In the genomic region with DNA sequence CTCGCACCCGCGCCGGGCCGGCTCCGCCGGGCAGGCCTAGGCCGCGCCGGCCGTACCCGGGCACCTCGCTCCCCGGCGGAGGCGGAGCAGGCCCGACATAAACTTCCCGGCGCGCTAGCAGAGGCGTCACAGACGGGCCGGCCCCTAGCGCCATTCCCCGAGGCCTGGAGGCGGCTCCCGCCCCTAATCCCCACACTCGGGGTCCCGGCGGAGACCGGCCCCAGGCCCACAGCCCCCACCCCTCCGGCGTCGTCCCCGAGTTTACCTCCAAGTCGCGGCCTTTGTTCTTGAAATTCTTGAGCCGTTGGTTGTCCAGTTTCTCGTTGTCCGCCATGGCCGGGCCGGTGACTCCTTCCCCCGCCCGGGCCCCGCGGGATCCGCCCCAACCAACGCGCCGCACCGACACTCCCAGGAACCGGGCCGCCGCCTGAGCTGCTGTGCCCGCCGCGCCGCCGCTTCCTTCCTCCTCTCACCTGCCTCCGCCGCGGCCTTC, we compare ENCODE assay signal across 1 cellular context.
TF ChIP-seq lines count a peak whose summit lies in the region.

No MANE protein-coding gene starts in this region.

TF ChIP-seq in K562, 482 proteins besides CTCF, POLR2A, EP300 and RAD21 (continued from another document):
- TF ChIP-seq, protein P1, sequence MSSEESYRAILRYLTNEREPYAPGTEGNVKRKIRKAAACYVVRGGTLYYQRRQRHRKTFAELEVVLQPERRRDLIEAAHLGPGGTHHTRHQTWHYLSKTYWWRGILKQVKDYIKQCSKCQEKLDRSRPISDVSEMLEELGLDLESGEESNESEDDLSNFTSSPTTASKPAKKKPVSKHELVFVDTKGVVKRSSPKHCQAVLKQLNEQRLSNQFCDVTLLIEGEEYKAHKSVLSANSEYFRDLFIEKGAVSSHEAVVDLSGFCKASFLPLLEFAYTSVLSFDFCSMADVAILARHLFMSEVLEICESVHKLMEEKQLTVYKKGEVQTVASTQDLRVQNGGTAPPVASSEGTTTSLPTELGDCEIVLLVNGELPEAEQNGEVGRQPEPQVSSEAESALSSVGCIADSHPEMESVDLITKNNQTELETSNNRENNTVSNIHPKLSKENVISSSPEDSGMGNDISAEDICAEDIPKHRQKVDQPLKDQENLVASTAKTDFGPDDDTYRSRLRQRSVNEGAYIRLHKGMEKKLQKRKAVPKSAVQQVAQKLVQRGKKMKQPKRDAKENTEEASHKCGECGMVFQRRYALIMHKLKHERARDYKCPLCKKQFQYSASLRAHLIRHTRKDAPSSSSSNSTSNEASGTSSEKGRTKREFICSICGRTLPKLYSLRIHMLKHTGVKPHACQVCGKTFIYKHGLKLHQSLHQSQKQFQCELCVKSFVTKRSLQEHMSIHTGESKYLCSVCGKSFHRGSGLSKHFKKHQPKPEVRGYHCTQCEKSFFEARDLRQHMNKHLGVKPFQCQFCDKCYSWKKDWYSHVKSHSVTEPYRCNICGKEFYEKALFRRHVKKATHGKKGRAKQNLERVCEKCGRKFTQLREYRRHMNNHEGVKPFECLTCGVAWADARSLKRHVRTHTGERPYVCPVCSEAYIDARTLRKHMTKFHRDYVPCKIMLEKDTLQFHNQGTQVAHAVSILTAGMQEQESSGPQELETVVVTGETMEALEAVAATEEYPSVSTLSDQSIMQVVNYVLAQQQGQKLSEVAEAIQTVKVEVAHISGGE (CRISPR knock-in tag; IDR thresholded peaks at IDR 0.05), result peak in 1 of 3 experiments; percentile 34; a peak in 1 of 6 replicates
- TF ChIP-seq PHTF2 (CRISPR knock-in tag; IDR thresholded peaks at IDR 0.05) (no peak), KLF16 (IDR thresholded peaks at IDR 0.05) (no peak), ZKSCAN8 (CRISPR knock-in tag; IDR thresholded peaks at IDR 0.05) (no peak), RNF2 (IDR thresholded peaks at IDR 0.05) (no peak), FOS (IDR thresholded peaks at IDR 0.05; ENCODE audit: extremely low read depth, insufficient read length) (no peak), ZC3H4 (CRISPR knock-in tag; IDR thresholded peaks at IDR 0.05; ENCODE audit: borderline replicate concordance) (no peak), IRF2 (CRISPR knock-in tag; IDR thresholded peaks at IDR 0.05) (no peak), ZFPM2 (CRISPR knock-in tag; IDR thresholded peaks at IDR 0.05) (no peak), MCM7 (IDR thresholded peaks at IDR 0.05) (no peak), CBX8 (IDR thresholded peaks at IDR 0.05; ENCODE audit: borderline replicate concordance, extremely low read depth, low read depth, low read length, poor library complexity, severe bottlenecking) (no peak), PHB (CRISPR knock-in tag; IDR thresholded peaks at IDR 0.05) (no peak), SAP30 (IDR thresholded peaks at IDR 0.05; ENCODE audit: borderline replicate concordance, insufficient read depth, low read depth, low read length, poor library complexity, severe bottlenecking) (no peak), KAT8 (IDR thresholded peaks at IDR 0.05; ENCODE audit: low read depth) (no peak), HMG20A (CRISPR knock-in tag; conservative IDR thresholded peaks at IDR 0.05) (no peak), ZBED1 (IDR thresholded peaks at IDR 0.05) (no peak), PCBP2 (IDR thresholded peaks at IDR 0.05; ENCODE audit: low read depth, low read length, poor library complexity, severe bottlenecking) (no peak), RFX5 (IDR thresholded peaks at IDR 0.05; ENCODE audit: low read depth, low read length) (no peak), CSDE1 (IDR thresholded peaks at IDR 0.05) (no peak), TAF15 (IDR thresholded peaks at IDR 0.05; ENCODE audit: low read depth, low read length) (no peak), PCBP1 (IDR thresholded peaks at IDR 0.05; ENCODE audit: low read depth, low read length, poor library complexity, severe bottlenecking) (no peak), ATF1 (CRISPR knock-in tag; IDR thresholded peaks at IDR 0.05) (peak; percentile 75), ATF1 (tag; IDR thresholded peaks at IDR 0.05) (peak; percentile 35), SUPT5H (IDR thresholded peaks at IDR 0.05) (no peak), FOXJ3 (CRISPR knock-in tag; IDR thresholded peaks at IDR 0.05) (no peak), XRCC3 (IDR thresholded peaks at IDR 0.05) (no peak), CREB1 (IDR thresholded peaks at IDR 0.05) (peak; percentile 87), CREB1 (CRISPR knock-in tag; IDR thresholded peaks at IDR 0.05) (0 out of 2 replicates have a peak, but pooled peaks have one; percentile 42), HSF4 (CRISPR knock-in tag; IDR thresholded peaks at IDR 0.05; ENCODE audit: borderline replicate concordance) (no peak), ZBTB7A (IDR thresholded peaks at IDR 0.05; ENCODE audit: borderline replicate concordance, control insufficient read depth, low read depth, low read length) (no peak)
- TF ChIP-seq, protein P2, sequence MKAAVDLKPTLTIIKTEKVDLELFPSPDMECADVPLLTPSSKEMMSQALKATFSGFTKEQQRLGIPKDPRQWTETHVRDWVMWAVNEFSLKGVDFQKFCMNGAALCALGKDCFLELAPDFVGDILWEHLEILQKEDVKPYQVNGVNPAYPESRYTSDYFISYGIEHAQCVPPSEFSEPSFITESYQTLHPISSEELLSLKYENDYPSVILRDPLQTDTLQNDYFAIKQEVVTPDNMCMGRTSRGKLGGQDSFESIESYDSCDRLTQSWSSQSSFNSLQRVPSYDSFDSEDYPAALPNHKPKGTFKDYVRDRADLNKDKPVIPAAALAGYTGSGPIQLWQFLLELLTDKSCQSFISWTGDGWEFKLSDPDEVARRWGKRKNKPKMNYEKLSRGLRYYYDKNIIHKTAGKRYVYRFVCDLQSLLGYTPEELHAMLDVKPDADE (conservative IDR thresholded peaks at IDR 0.05; ENCODE audit: control insufficient read depth, low read depth, low read length), result peak; percentile 77
- TF ChIP-seq, protein P3, sequence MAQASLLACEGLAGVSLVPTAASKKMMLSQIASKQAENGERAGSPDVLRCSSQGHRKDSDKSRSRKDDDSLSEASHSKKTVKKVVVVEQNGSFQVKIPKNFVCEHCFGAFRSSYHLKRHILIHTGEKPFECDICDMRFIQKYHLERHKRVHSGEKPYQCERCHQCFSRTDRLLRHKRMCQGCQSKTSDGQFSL (CRISPR knock-in tag; IDR thresholded peaks at IDR 0.05), result peak; percentile 17; the same call in 1 of the 2 replicates
- TF ChIP-seq, protein P3 (tag; IDR thresholded peaks at IDR 0.05), result peak in 1 of 2 experiments; percentile 62; a peak in 1 of 4 replicates
- TF ChIP-seq, protein P4, sequence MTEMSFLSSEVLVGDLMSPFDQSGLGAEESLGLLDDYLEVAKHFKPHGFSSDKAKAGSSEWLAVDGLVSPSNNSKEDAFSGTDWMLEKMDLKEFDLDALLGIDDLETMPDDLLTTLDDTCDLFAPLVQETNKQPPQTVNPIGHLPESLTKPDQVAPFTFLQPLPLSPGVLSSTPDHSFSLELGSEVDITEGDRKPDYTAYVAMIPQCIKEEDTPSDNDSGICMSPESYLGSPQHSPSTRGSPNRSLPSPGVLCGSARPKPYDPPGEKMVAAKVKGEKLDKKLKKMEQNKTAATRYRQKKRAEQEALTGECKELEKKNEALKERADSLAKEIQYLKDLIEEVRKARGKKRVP (CRISPR knock-in tag; IDR thresholded peaks at IDR 0.05), result no peak
- TF ChIP-seq, protein P5, sequence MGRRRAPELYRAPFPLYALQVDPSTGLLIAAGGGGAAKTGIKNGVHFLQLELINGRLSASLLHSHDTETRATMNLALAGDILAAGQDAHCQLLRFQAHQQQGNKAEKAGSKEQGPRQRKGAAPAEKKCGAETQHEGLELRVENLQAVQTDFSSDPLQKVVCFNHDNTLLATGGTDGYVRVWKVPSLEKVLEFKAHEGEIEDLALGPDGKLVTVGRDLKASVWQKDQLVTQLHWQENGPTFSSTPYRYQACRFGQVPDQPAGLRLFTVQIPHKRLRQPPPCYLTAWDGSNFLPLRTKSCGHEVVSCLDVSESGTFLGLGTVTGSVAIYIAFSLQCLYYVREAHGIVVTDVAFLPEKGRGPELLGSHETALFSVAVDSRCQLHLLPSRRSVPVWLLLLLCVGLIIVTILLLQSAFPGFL (CRISPR knock-in tag; IDR thresholded peaks at IDR 0.05), result no peak
- TF ChIP-seq, protein P6, sequence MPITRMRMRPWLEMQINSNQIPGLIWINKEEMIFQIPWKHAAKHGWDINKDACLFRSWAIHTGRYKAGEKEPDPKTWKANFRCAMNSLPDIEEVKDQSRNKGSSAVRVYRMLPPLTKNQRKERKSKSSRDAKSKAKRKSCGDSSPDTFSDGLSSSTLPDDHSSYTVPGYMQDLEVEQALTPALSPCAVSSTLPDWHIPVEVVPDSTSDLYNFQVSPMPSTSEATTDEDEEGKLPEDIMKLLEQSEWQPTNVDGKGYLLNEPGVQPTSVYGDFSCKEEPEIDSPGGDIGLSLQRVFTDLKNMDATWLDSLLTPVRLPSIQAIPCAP (CRISPR knock-in tag; IDR thresholded peaks at IDR 0.05; ENCODE audit: borderline replicate concordance), result no peak
- TF ChIP-seq, protein P7, sequence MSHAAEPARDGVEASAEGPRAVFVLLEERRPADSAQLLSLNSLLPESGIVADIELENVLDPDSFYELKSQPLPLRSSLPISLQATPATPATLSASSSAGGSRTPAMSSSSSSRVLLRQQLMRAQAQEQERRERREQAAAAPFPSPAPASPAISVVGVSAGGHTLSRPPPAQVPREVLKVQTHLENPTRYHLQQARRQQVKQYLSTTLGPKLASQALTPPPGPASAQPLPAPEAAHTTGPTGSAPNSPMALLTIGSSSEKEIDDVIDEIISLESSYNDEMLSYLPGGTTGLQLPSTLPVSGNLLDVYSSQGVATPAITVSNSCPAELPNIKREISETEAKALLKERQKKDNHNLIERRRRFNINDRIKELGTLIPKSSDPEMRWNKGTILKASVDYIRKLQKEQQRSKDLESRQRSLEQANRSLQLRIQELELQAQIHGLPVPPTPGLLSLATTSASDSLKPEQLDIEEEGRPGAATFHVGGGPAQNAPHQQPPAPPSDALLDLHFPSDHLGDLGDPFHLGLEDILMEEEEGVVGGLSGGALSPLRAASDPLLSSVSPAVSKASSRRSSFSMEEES (CRISPR knock-in tag; IDR thresholded peaks at IDR 0.05), result no peak
- TF ChIP-seq, protein P8, sequence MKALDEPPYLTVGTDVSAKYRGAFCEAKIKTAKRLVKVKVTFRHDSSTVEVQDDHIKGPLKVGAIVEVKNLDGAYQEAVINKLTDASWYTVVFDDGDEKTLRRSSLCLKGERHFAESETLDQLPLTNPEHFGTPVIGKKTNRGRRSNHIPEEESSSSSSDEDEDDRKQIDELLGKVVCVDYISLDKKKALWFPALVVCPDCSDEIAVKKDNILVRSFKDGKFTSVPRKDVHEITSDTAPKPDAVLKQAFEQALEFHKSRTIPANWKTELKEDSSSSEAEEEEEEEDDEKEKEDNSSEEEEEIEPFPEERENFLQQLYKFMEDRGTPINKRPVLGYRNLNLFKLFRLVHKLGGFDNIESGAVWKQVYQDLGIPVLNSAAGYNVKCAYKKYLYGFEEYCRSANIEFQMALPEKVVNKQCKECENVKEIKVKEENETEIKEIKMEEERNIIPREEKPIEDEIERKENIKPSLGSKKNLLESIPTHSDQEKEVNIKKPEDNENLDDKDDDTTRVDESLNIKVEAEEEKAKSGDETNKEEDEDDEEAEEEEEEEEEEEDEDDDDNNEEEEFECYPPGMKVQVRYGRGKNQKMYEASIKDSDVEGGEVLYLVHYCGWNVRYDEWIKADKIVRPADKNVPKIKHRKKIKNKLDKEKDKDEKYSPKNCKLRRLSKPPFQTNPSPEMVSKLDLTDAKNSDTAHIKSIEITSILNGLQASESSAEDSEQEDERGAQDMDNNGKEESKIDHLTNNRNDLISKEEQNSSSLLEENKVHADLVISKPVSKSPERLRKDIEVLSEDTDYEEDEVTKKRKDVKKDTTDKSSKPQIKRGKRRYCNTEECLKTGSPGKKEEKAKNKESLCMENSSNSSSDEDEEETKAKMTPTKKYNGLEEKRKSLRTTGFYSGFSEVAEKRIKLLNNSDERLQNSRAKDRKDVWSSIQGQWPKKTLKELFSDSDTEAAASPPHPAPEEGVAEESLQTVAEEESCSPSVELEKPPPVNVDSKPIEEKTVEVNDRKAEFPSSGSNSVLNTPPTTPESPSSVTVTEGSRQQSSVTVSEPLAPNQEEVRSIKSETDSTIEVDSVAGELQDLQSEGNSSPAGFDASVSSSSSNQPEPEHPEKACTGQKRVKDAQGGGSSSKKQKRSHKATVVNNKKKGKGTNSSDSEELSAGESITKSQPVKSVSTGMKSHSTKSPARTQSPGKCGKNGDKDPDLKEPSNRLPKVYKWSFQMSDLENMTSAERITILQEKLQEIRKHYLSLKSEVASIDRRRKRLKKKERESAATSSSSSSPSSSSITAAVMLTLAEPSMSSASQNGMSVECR (CRISPR knock-in tag; IDR thresholded peaks at IDR 0.05), result no peak
- TF ChIP-seq, protein P9, sequence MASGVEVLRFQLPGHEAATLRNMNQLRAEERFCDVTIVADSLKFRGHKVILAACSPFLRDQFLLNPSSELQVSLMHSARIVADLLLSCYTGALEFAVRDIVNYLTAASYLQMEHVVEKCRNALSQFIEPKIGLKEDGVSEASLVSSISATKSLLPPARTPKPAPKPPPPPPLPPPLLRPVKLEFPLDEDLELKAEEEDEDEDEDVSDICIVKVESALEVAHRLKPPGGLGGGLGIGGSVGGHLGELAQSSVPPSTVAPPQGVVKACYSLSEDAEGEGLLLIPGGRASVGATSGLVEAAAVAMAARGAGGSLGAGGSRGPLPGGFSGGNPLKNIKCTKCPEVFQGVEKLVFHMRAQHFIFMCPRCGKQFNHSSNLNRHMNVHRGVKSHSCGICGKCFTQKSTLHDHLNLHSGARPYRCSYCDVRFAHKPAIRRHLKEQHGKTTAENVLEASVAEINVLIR (CRISPR knock-in tag; IDR thresholded peaks at IDR 0.05), result 0 out of 2 replicates have a peak, but pooled peaks have one; percentile 48
